In genomic region chr16:4624015-4624826, GRCh38 we compare ENCODE assay signal across 8 cellular contexts. TPM values are rescaled to one million over a fixed set of nuclear protein-coding genes. Genes with fewer than 3 reads are reported as not detected.
DNase-seq lines count a peak whose midpoint lies in the region; ATAC-seq and TF ChIP-seq lines count a peak whose summit lies in the region.

Gene MGRN1 (plus strand): TSS chr16:4624826. CDS start chr16:4624961, 135 bp downstream.

- in situ Hi-C loops in G401 (cut with HindIII; ENCODE audit: low sequenced_read_pairs) (no loop called here), HAP-1 (cut with MboI; ENCODE audit: low sequenced_read_pairs) (no loop called here)

- peaks cover 42% of the 10 kb centered on the region for H3K4me1 Mint-ChIP-seq in stimulated activated naive CD8-positive, alpha-beta T cell treated with anti-CD3 and anti-CD28 coated beads, Interleukin-15, amount 100 ng/mL, for 72 hours

- no peaks in the 10 kb centered on the region for H3K9me3 Mint-ChIP-seq in stimulated activated naive CD8-positive, alpha-beta T cell treated with anti-CD3 and anti-CD28 coated beads, Interleukin-15, amount 100 ng/mL, for 72 hours

- H3K4me2 ChIP-seq in neural cell (ENCODE audit: low read length) = peak within 1 kb of the TSS; percentile 96

- no peak for TF ChIP-seq RAD21 in neural cell (conservative IDR thresholded peaks at IDR 0.05)

- DNase-seq in G401 (ENCODE audit: low spot score) (peak; percentile 98), HAP-1 (ENCODE audit: low spot score in 2 of 2) (peak; percentile 92 to 96), MG63 (peak; percentile 98), SIG-M5 treated with dmso at 0.1 percent for 504 hours (lab: John Stamatoyannopoulos, UW; ENCODE audit: unreplicated experiment) (peak; percentile 97), activated gamma-delta T cell (lab: John Stamatoyannopoulos, UW) (peak; percentile 77), fibroblast of villous mesenchyme (ENCODE audit: low read depth) (peak; percentile 98)
- peak; percentile 92 to 95 for DNase-seq in stimulated activated naive CD8-positive, alpha-beta T cell treated with anti-CD3 and anti-CD28 coated beads, Interleukin-15, amount 100 ng/mL, for 72 hours

- peak; percentile 64 for TF ChIP-seq EP300 in neural cell (conservative IDR thresholded peaks at IDR 0.05; ENCODE audit: poor library complexity, severe bottlenecking)

- peak within 1 kb of the TSS; percentile 98 to 100 for H3K27ac Mint-ChIP-seq in stimulated activated naive CD8-positive, alpha-beta T cell treated with anti-CD3 and anti-CD28 coated beads, Interleukin-15, amount 100 ng/mL, for 72 hours

- H3K9me3 ChIP-seq in HAP-1 = 0 out of 2 replicates have a peak, but pooled peaks cover 2% of the 10 kb centered on the region
- no peaks in the 10 kb centered on the region for H3K9me3 ChIP-seq in MG63
- no peaks in the 10 kb centered on the region for H3K9me3 ChIP-seq in neural cell (ENCODE audit: low read length)

- H4K20me1 ChIP-seq in neural cell (ENCODE audit: insufficient read depth) = no peaks in the 10 kb centered on the region

- H3K9ac ChIP-seq in neural cell (ENCODE audit: low read length) = peak within 1 kb of the TSS; percentile 98

- TF ChIP-seq CTCF in fibroblast of villous mesenchyme (IDR thresholded peaks at IDR 0.05; ENCODE audit: insufficient read depth, low read depth, low read length) (peak; percentile 97), neural cell (IDR thresholded peaks at IDR 0.05; ENCODE audit: poor library complexity, severe bottlenecking) (peak; percentile 99)

- no peaks in the 10 kb centered on the region for H3K9me2 ChIP-seq in neural cell (ENCODE audit: insufficient read depth, low read length)

- H3K4me3 ChIP-seq in HAP-1 (peak within 1 kb of the TSS; percentile 82), MG63 (peak within 1 kb of the TSS; percentile 77), fibroblast of villous mesenchyme (ENCODE audit: low read depth, low read length) (peak within 1 kb of the TSS; percentile 70), neural cell (ENCODE audit: low read length) (peak within 1 kb of the TSS; percentile 98)

- no peaks in the 10 kb centered on the region for H3K27me3 Mint-ChIP-seq in stimulated activated naive CD8-positive, alpha-beta T cell treated with anti-CD3 and anti-CD28 coated beads, Interleukin-15, amount 100 ng/mL, for 72 hours

- peak within 1 kb of the TSS; percentile 95 for H3K27ac ChIP-seq in neural cell (ENCODE audit: low read length)

- peak; percentile 76 for ATAC-seq in stimulated activated naive CD8-positive, alpha-beta T cell treated with anti-CD3 and anti-CD28 coated beads, Interleukin-15, amount 100 ng/mL, for 72 hours

- peaks cover 8% of the 10 kb centered on the region for H3K36me3 ChIP-seq in HAP-1 (replicated peaks)
- H3K36me3 ChIP-seq in MG63 = peaks cover 26% of the 10 kb centered on the region
- H3K36me3 ChIP-seq in neural cell (ENCODE audit: insufficient read depth, low read length) = no peaks in the 10 kb centered on the region

- peaks cover 37% of the 10 kb centered on the region for H3K79me2 ChIP-seq in neural cell (replicated peaks; ENCODE audit: insufficient read depth, low read length)

- H2AFZ ChIP-seq in neural cell (ENCODE audit: low read depth, low read length) = peak within 1 kb of the TSS; percentile 69

- H3K27me3 ChIP-seq in HAP-1 (ENCODE audit: low read depth) = no peaks in the 10 kb centered on the region
- H3K27me3 ChIP-seq in MG63 = no peaks in the 10 kb centered on the region
- H3K27me3 ChIP-seq in neural cell (ENCODE audit: insufficient read depth, low read depth, low read length) = no peaks in the 10 kb centered on the region

- no peaks in the 10 kb centered on the region for H3F3A ChIP-seq in neural cell (ENCODE audit: insufficient read depth, low read length, poor library complexity, severe bottlenecking)

- H3K4me1 ChIP-seq in HAP-1 = 0 out of 2 replicates have a peak, but pooled peaks cover 2% of the 10 kb centered on the region

- H3K4me3 Mint-ChIP-seq in stimulated activated naive CD8-positive, alpha-beta T cell treated with anti-CD3 and anti-CD28 coated beads, Interleukin-15, amount 100 ng/mL, for 72 hours = peak within 1 kb of the TSS; percentile 97 to 99

TF ChIP-seq in neural cell, 6 proteins besides CTCF, POLR2A, EP300 and RAD21:
- TF ChIP-seq POLR2AphosphoS5 (IDR thresholded peaks at IDR 0.05) (no peak), TAF1 (IDR thresholded peaks at IDR 0.05; ENCODE audit: low read depth) (peak; percentile 8)
TF ChIP-seq in neural cell: peak in this region for 1.

RNA-seq across cellular contexts. Expression of gene MGRN1, which starts in this region (rescaled TPM):
- total RNA-seq in G401 (2014; rRNA removed; shearing (Covaris generic)) = 13.3 and 21.4 TPM in 2 replicates
- total RNA-seq in MG63 (2014; rRNA removed; shearing (Covaris generic); ENCODE audit: low replicate concordance) = 8.3 and 13.8 TPM in 2 replicates
- total RNA-seq in fibroblast of villous mesenchyme = 43.2 and 44.5 TPM in 2 replicates
- 35.9 and 47.0 TPM in 2 replicates for polyA plus RNA-seq in neural cell
- 75.5 and 76.6 TPM in 2 replicates for polyA minus RNA-seq in neural cell

Comparison
In these comparisons a context has a peak if more than half of its experiments do, and no peak if none do; other contexts are left out.
1. Peak in every context shown above with its lines: DNase-seq, ATAC-seq, H3K4me3 ChIP-seq and H3K27ac ChIP-seq.